In genomic region chr12:57738661-57739237, GRCh38 we compare ENCODE assay signal across 8 cellular contexts. TPM values are rescaled to one million over a fixed set of nuclear protein-coding genes. Genes with fewer than 3 reads are reported as not detected.
DNase-seq lines count a peak whose midpoint lies in the region; ATAC-seq, FAIRE-seq and TF ChIP-seq lines count a peak whose summit lies in the region.

AGAP2 (minus strand) TSS chr12:57738742; CDS start chr12:57738246, 496 bp downstream.

- H3K9me3 Mint-ChIP-seq in T-cell: no peaks in the 10 kb centered on the region

- H3K4me3 Mint-ChIP-seq in T-cell: peak within 1 kb of the TSS; percentile 52 to 82 (median 58)

- POLR2A ChIA-PET in T-cell (lab: Charles Lee): no interaction called here

- no peak for FAIRE-seq in RCC 7860 (lab: Jason Lieb, UNC)

- H3K36me3 Mint-ChIP-seq in T-cell: peaks cover 21% of the 10 kb centered on the region

- no peak for TF ChIP-seq POLR2A in spleen (IDR thresholded peaks at IDR 0.05)

- H3K4me1 ChIP-seq in spleen: peaks cover 17 to 88% (median 62%) of the 10 kb centered on the region in 6 donors

- no peak for TF ChIP-seq CTCF in spleen (IDR thresholded peaks at IDR 0.05 in 8 of 11, conservative IDR thresholded peaks at IDR 0.05 in 3 of 11)

- H3K4me3 ChIP-seq in spleen: peak within 1 kb of the TSS in 5 of 8 donors; percentile 12 to 53 (median 21)

- no peak for ATAC-seq in T-cell (replicated peaks in 1 of 4)

- peaks cover 0 to 59% (median 22%) of the 10 kb centered on the region in 7 donors for H3K27me3 ChIP-seq in spleen (replicated peaks in 1 of 7)

- DNase-seq in NCI-H524 (lab: John Stamatoyannopoulos, UW) (peak; percentile 52 to 64), NCI-H524 treated with DMSO at 0.1 percent for 48 hours (lab: John Stamatoyannopoulos, UW) (no peak), T-cell (no peak), head of caudate nucleus (peak in 35 of 42 donors; percentile 34 to 85 (median 63)), spleen (peak; percentile 73), RCC 7860 (ENCODE audit: low spot score) (no peak), T-helper 9 cell (no peak), H4 (ENCODE audit: low spot score) (no peak)

- H3K36me3 ChIP-seq in spleen: peaks cover 0 to 65% (median 21%) of the 10 kb centered on the region in 6 donors

- CTCF ChIA-PET in T-cell (lab: Charles Lee): no interaction called here

- peaks cover 44 to 55% (median 49%) of the 10 kb centered on the region in 3 donors for H3K4me1 Mint-ChIP-seq in T-cell

- intact Hi-C loops in head of caudate nucleus (cut with DNase I): no loop called here
- intact Hi-C loops in spleen (cut with DNase I; ENCODE audit: low total_unique reads): no loop called here

- H3K27me3 Mint-ChIP-seq in T-cell: no peaks in the 10 kb centered on the region

- peak within 1 kb of the TSS in 1 of 8 donors; percentile 90 for H3K27ac ChIP-seq in spleen

- H3K27ac Mint-ChIP-seq in T-cell: peak within 1 kb of the TSS; percentile 86 to 88

- 46 to 68% (median 53%) methylated on average over 30 to 36 of the region's 36 CpGs for WGBS in spleen, 5 donors

- H3K9me3 ChIP-seq in spleen: no peaks in the 10 kb centered on the region

RNA-seq across cellular contexts. Expression of gene AGAP2, which starts in this region (rescaled TPM):
- total RNA-seq in T-cell (10 to 100 TPM; 43.2 to 74.6 (median 66.4) TPM), spleen (10 to 100 TPM; 13.4 to 21.8 (median 19.5) TPM)
- 1 to 10 TPM; 5.5 to 9.9 (median 6.6) TPM for polyA plus RNA-seq in spleen
- total RNA-seq in H4 (2014; rRNA removed; shearing (Covaris generic)): 0.99 and 2.4 TPM in 2 replicates

Comparison
In these comparisons a context has a peak if more than half of its experiments do, and no peak if none do; other contexts are left out.
1. DNase-seq: peak in NCI-H524 (2 of 2), head of caudate nucleus (35 of 42) and spleen (single experiment); none in NCI-H524 treated with DMSO at 0.1 percent for 48 hours (single experiment), T-cell (0 of 34), RCC 7860 (single experiment), T-helper 9 cell (single experiment) and H4 (single experiment).